ENCODE assay signal across 22 cellular contexts in genomic region chr10:74681917-74682627, GRCh38.
DNase-seq lines count a peak whose midpoint lies in the region; ATAC-seq, FAIRE-seq and TF ChIP-seq lines count a peak whose summit lies in the region.
"Had no signal": no experiment of that assay in that cellular context is flagged by ENCODE, and none has a peak within 500 bp of the region (broad histone marks: within the 10 kb centered on the region; RNA-seq: fewer than 3 reads in every experiment).

No MANE protein-coding gene starts in this region.

- H3K27ac ChIP-seq in left ventricle myocardium inferior (replicated peaks) = no peak overlapping the region
- H3K27ac ChIP-seq in GM12878 (ENCODE audit: control insufficient read depth, insufficient read depth) = 0 out of 2 replicates have a peak overlapping the region, but pooled peaks have one; percentile 6
- no peak overlapping the region for H3K27ac ChIP-seq in right cardiac atrium (ENCODE audit: low read length)
- H3K27ac ChIP-seq: upper lobe of left lung had no signal

- no TSS peak for BruUV-seq in GM12878 (replicated peaks; lab: Mats Ljungman, UMichigan)

- CTCF ChIA-PET in GM12878 (lab: Yijun Ruan, JAX) = interaction anchor here (0.5 to 6.5 kb wide), 16 partner anchors 9 to 338 kb away, joined by 3 to 42 read pairs (median 3); no protein-coding TSS in a partner anchor

- ATAC-seq in Right ventricle myocardium superior (ENCODE audit: poor library complexity) (peak; percentile 32), GM12878 (no peak), right cardiac atrium (no peak), GM21360 (IDR thresholded peaks at IDR 0.05; ENCODE audit: unreplicated experiment) (no peak)
- no peak for ATAC-seq in activated CD4-positive, CD25-positive, alpha-beta regulatory T cell treated with anti-CD3 and anti-CD28 coated beads, Interleukin-2, amount 50 U/mL, for 24 hours

- H3K79me2 ChIP-seq in GM12878 (ENCODE audit: control insufficient read depth, insufficient read depth, low read length) = no peaks in the 10 kb centered on the region

- no peak overlapping the region for H2AFZ ChIP-seq in GM12878 (ENCODE audit: control insufficient read depth, low read depth, low read length)

- H4K20me1 ChIP-seq in GM12878 (ENCODE audit: control insufficient read depth, insufficient read depth) = no peaks in the 10 kb centered on the region

- POLR2A ChIA-PET in GM12878 (lab: Charles Lee) = interaction anchor here (0.6 to 1.2 kb wide), 6 partner anchors 13 to 96 kb away, joined by 3 to 14 read pairs (median 3); no protein-coding TSS in a partner anchor

- no peak overlapping the region for H3K4me2 ChIP-seq in GM12878 (ENCODE audit: control insufficient read depth, insufficient read depth)

- intact Hi-C loops in Right ventricle myocardium superior (cut with DNase I) = no loop called here
- intact Hi-C loops in left ventricle myocardium inferior (cut with micrococcal nuclease) = no loop called here
- intact Hi-C loops in GM12878 (cut with micrococcal nuclease; ENCODE audit: unreplicated experiment) = no loop called here
- intact Hi-C loops in right cardiac atrium (cut with DNase I) = no loop called here

- no peak for DNase-seq in Right ventricle myocardium superior
- DNase-seq in left ventricle myocardium inferior = no peak
- DNase-seq in GM12878 (ENCODE audit: low read depth, low spot score) = no peak
- DNase-seq in SHP77 treated with DMSO at 0.1 percent for 48 hours (lab: John Stamatoyannopoulos, UW) = no peak
- DNase-seq in right cardiac atrium = no peak
- DNase-seq: ACHN; activated B cell treated with CpG ODN at 0.5 μM for 24 hours; amniotic stem cell; DND-41; effector CD8-positive, alpha-beta T cell; hypothalamus; kidney glomerular epithelial cell; NCI-H2029 treated with DMSO at 0.1 percent for 48 hours; NCI-H510A; retina; stimulated activated CD4-positive, alpha-beta T cell treated with anti-CD3 and anti-CD28 coated beads, Interleukin-15, amount 100 ng/mL, for 24 hours; stimulated activated naive CD4-positive, alpha-beta T cell treated with Interleukin-2 at 50 U/mL for 16 hours; upper lobe of left lung had no signal

- TF ChIP-seq RAD21 in GM12878 (IDR thresholded peaks at IDR 0.05; ENCODE audit: insufficient read depth, low read depth, low read length) = no peak

- TF ChIP-seq EP300 in GM12878 (IDR thresholded peaks at IDR 0.05; ENCODE audit: borderline replicate concordance in 1 of 2, control insufficient read depth in 1 of 2, low read depth in 2 of 2, low read length in 2 of 2) = no peak

- in situ Hi-C loops in GM12878 (cut with MboI) = no loop called here

- no peak for FAIRE-seq in GM12878 (lab: Jason Lieb, UNC)
- FAIRE-seq in islet of Langerhans (lab: Jason Lieb, UNC) = peak; percentile 9
- FAIRE-seq: H1 had no signal

- H3K36me3 ChIP-seq in left ventricle myocardium inferior (no peaks in the 10 kb centered on the region), GM12878 (ENCODE audit: control insufficient read depth in 2 of 2, insufficient read depth in 2 of 2, low read length in 1 of 2) (peaks cover 0 to 2% of the 10 kb centered on the region in 2 experiments; a peak in 1 of 4 replicates)
- H3K36me3 ChIP-seq: upper lobe of left lung had no signal

- H3K27me3 ChIP-seq in left ventricle myocardium inferior (ENCODE audit: low read depth) = no peaks in the 10 kb centered on the region
- no peaks in the 10 kb centered on the region for H3K27me3 ChIP-seq in GM12878 (replicated peaks in 1 of 2; ENCODE audit: control insufficient read depth in 2 of 2, insufficient read depth in 2 of 2, low read length in 1 of 2)
- no peaks in the 10 kb centered on the region for H3K27me3 ChIP-seq in right cardiac atrium (ENCODE audit: control insufficient read depth, insufficient read depth)
- H3K27me3 ChIP-seq: upper lobe of left lung had no signal

- TF ChIP-seq POLR2A in GM12878 (IDR thresholded peaks at IDR 0.05; ENCODE audit: low read depth, low read length) = no peak

- RAD21 ChIA-PET in GM12878 (lab: Charles Lee; ENCODE audit: unreplicated experiment) = interaction anchor here (0.7 to 4.1 kb wide), 11 partner anchors 9 to 317 kb away, joined by 3 to 53 read pairs (median 5); no protein-coding TSS in a partner anchor

- SMC1A ChIA-PET in GM12878 (lab: Charles Lee; ENCODE audit: uncharacterized antibody, unreplicated experiment) = interaction anchor here (0.7 to 5.8 kb wide), 26 partner anchors 9 to 726 kb away, joined by 3 to 53 read pairs (median 3); no protein-coding TSS in a partner anchor

- TF ChIP-seq CTCF in left ventricle myocardium inferior (IDR thresholded peaks at IDR 0.05; ENCODE audit: borderline replicate concordance) (no peak), GM12878 (IDR thresholded peaks at IDR 0.05 in 2 of 3, conservative IDR thresholded peaks at IDR 0.05 in 1 of 3; ENCODE audit: control insufficient read depth in 2 of 3, extremely low read depth in 1 of 3, insufficient read depth in 1 of 3, low read depth in 3 of 3, low read length in 3 of 3) (no peak)

- H3K9me3 ChIP-seq in left ventricle myocardium inferior (replicated peaks) (no peaks in the 10 kb centered on the region), GM12878 (replicated peaks; ENCODE audit: control insufficient read depth, insufficient read depth, low read length) (no peaks in the 10 kb centered on the region; the same call in 2 of the 3 replicates), right cardiac atrium (ENCODE audit: control insufficient read depth, low read length) (no peaks in the 10 kb centered on the region)
- H3K9me3 ChIP-seq: upper lobe of left lung had no signal

- no peak overlapping the region for H3K9ac ChIP-seq in GM12878 (ENCODE audit: control insufficient read depth, insufficient read depth, low read length)

- no peak overlapping the region for H3K4me3 ChIP-seq in left ventricle myocardium inferior
- no peak overlapping the region for H3K4me3 ChIP-seq in GM12878
- H3K4me3 ChIP-seq in right cardiac atrium (ENCODE audit: low read length) = no peak overlapping the region
- H3K4me3 ChIP-seq: upper lobe of left lung had no signal

- H3K4me1 ChIP-seq in left ventricle myocardium inferior (peaks cover 17% of the 10 kb centered on the region), GM12878 (ENCODE audit: control insufficient read depth, insufficient read depth, low read length) (peaks cover 36% of the 10 kb centered on the region), right cardiac atrium (ENCODE audit: control insufficient read depth, insufficient read depth, low read length) (no peaks in the 10 kb centered on the region)
- H3K4me1 ChIP-seq: upper lobe of left lung had no signal

- 100% methylated on average over 3 of the region's 4 CpGs for WGBS in GM12878 (ENCODE audit: insufficient coverage, insufficient replicate concordance, low lambda C conversion rate, missing lambda C conversion rate)
- WGBS in right cardiac atrium = 93% methylated on average over 4 of the region's 4 CpGs

TF ChIP-seq in GM12878, 131 proteins besides CTCF, POLR2A, EP300 and RAD21 (continues in another document):
- TF ChIP-seq ZBTB40 (IDR thresholded peaks at IDR 0.05; ENCODE audit: borderline replicate concordance) = peak; percentile 74
- no peak for TF ChIP-seq BMI1 (IDR thresholded peaks at IDR 0.05; ENCODE audit: borderline replicate concordance)
- peak; percentile 79 for TF ChIP-seq MLLT1 (IDR thresholded peaks at IDR 0.05)
- 0 out of 2 replicates have a peak, but pooled peaks have one; percentile 30 for TF ChIP-seq TCF7 (IDR thresholded peaks at IDR 0.05; ENCODE audit: borderline replicate concordance)
